In genomic region chr4:85968945-85969830, GRCh38 we compare ENCODE assay signal across 8 cellular contexts.
DNase-seq lines count a peak whose midpoint lies in the region; ATAC-seq, FAIRE-seq and TF ChIP-seq lines count a peak whose summit lies in the region.

No MANE protein-coding gene starts in this region.

- TF ChIP-seq CTCF in left ventricle myocardium inferior (IDR thresholded peaks at IDR 0.05; ENCODE audit: borderline replicate concordance) = peak; percentile 72

- DNase-seq in DMS53 (lab: John Stamatoyannopoulos, UW) (peak; percentile 59), NAMALWA (ENCODE audit: low spot score) (peak; percentile 74), left ventricle myocardium inferior (no peak), UCSD-AML1 (lab: John Stamatoyannopoulos, UW; ENCODE audit: unreplicated experiment) (no peak), ecto neural progenitor cell (ENCODE audit: low spot score) (no peak)
- no peak for DNase-seq in stimulated activated naive B cell treated with anti-CD40 and anti-IgM and Interleukin-4, amounts not matched to agents 10 μg/mL and 1 μg/mL and 100 μg/mL, for 72 hours

- H3K9me3 ChIP-seq in left ventricle myocardium inferior (replicated peaks) = no peaks in the 10 kb centered on the region

- no peaks in the 10 kb centered on the region for H3K27me3 Mint-ChIP-seq in stimulated activated naive B cell treated with anti-CD40 and anti-IgM and Interleukin-4, amounts not matched to agents 10 μg/mL and 1 μg/mL and 100 μg/mL, for 72 hours

- H3K27ac Mint-ChIP-seq in stimulated activated naive B cell treated with anti-CD40 and anti-IgM and Interleukin-4, amounts not matched to agents 10 μg/mL and 1 μg/mL and 100 μg/mL, for 72 hours = no peak overlapping the region

- intact Hi-C loops in left ventricle myocardium inferior (cut with micrococcal nuclease) = loop anchor here (5.0 kb wide), 1 partner anchor 172 kb away; no protein-coding TSS in a partner anchor

- peaks cover 5 to 14% of the 10 kb centered on the region in 2 donors for H3K4me1 Mint-ChIP-seq in stimulated activated naive B cell treated with anti-CD40 and anti-IgM and Interleukin-4, amounts not matched to agents 10 μg/mL and 1 μg/mL and 100 μg/mL, for 72 hours

- H3K27me3 ChIP-seq in left ventricle myocardium inferior (ENCODE audit: low read depth) = no peaks in the 10 kb centered on the region

- H3K27ac ChIP-seq in left ventricle myocardium inferior (replicated peaks) = no peak overlapping the region

- H3K4me3 ChIP-seq in left ventricle myocardium inferior = no peak overlapping the region

- H3K36me3 ChIP-seq in left ventricle myocardium inferior = no peaks in the 10 kb centered on the region

- peak; percentile 81 for FAIRE-seq in TTC549 (lab: Jason Lieb, UNC)

- peaks cover 7% of the 10 kb centered on the region in 2 donors for H3K9me3 Mint-ChIP-seq in stimulated activated naive B cell treated with anti-CD40 and anti-IgM and Interleukin-4, amounts not matched to agents 10 μg/mL and 1 μg/mL and 100 μg/mL, for 72 hours

- H3K36me3 Mint-ChIP-seq in stimulated activated naive B cell treated with anti-CD40 and anti-IgM and Interleukin-4, amounts not matched to agents 10 μg/mL and 1 μg/mL and 100 μg/mL, for 72 hours = peaks cover 10 to 19% of the 10 kb centered on the region in 2 donors

- H3K4me3 Mint-ChIP-seq in stimulated activated naive B cell treated with anti-CD40 and anti-IgM and Interleukin-4, amounts not matched to agents 10 μg/mL and 1 μg/mL and 100 μg/mL, for 72 hours = no peak overlapping the region

- H3K4me1 ChIP-seq in left ventricle myocardium inferior = peaks cover 28% of the 10 kb centered on the region

- ATAC-seq in GM21529 (IDR thresholded peaks at IDR 0.05; ENCODE audit: unreplicated experiment) = peak; percentile 72
- peak; percentile 52 to 56 for ATAC-seq in stimulated activated naive B cell treated with anti-CD40 and anti-IgM and Interleukin-4, amounts not matched to agents 10 μg/mL and 1 μg/mL and 100 μg/mL, for 72 hours (replicated peaks)

Comparison
In these comparisons a context has a peak if more than half of its experiments do, and no peak if none do; other contexts are left out.
1. DNase-seq: peak in DMS53 (single experiment) and NAMALWA (single experiment); none in left ventricle myocardium inferior (single experiment), stimulated activated naive B cell treated with anti-CD40 and anti-IgM and Interleukin-4, amounts not matched to agents 10 μg/mL and 1 μg/mL and 100 μg/mL, for 72 hours (single experiment), UCSD-AML1 (single experiment) and ecto neural progenitor cell (single experiment).